1 cellular context compared by ENCODE assay signal in genomic region chr2:46555011-46555410, GRCh38.
TF ChIP-seq lines count a peak whose summit lies in the region.

No MANE protein-coding gene starts in this region.

TF ChIP-seq in HepG2, 621 proteins besides CTCF, POLR2A, EP300 and RAD21:
- TF ChIP-seq, protein P1, sequence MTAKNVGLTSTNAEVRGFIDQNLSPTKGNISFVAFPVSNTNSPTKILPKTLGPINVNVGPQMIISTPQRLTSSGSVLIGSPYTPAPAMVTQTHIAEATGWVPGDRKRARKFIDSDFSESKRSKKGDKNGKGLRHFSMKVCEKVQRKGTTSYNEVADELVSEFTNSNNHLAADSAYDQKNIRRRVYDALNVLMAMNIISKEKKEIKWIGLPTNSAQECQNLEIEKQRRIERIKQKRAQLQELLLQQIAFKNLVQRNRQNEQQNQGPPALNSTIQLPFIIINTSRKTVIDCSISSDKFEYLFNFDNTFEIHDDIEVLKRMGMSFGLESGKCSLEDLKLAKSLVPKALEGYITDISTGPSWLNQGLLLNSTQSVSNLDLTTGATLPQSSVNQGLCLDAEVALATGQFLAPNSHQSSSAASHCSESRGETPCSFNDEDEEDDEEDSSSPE (CRISPR knock-in tag; IDR thresholded peaks at IDR 0.05), result no peak
- TF ChIP-seq KDM2A (CRISPR knock-in tag; IDR thresholded peaks at IDR 0.05; ENCODE audit: borderline replicate concordance, low read depth), result no peak
- TF ChIP-seq HNRNPL (IDR thresholded peaks at IDR 0.05; ENCODE audit: low read depth, low read length), result no peak
- no peak for TF ChIP-seq ZBTB38 (CRISPR knock-in tag; IDR thresholded peaks at IDR 0.05)
- no peak for TF ChIP-seq MEF2D (CRISPR knock-in tag; IDR thresholded peaks at IDR 0.05)
- no peak for TF ChIP-seq ATF1 (CRISPR knock-in tag; IDR thresholded peaks at IDR 0.05)
- TF ChIP-seq XRCC5 (optimal IDR thresholded peaks at IDR 0.05; ENCODE audit: low read length), result peak; percentile 42
- TF ChIP-seq NR2F6 (IDR thresholded peaks at IDR 0.05), result peak; percentile 93
- peak; percentile 89 for TF ChIP-seq NR2F6 (CRISPR knock-in tag; IDR thresholded peaks at IDR 0.05)
- TF ChIP-seq RARA (CRISPR knock-in tag; IDR thresholded peaks at IDR 0.05), result no peak
- no peak for TF ChIP-seq ZNF329 (CRISPR knock-in tag; IDR thresholded peaks at IDR 0.05; ENCODE audit: low read depth)
- TF ChIP-seq STAG1 (CRISPR knock-in tag; IDR thresholded peaks at IDR 0.05), result peak; percentile 27; the same call in 1 of the 2 replicates
- TF ChIP-seq KDM1A (CRISPR knock-in tag; IDR thresholded peaks at IDR 0.05), result no peak
- TF ChIP-seq ZNF841 (CRISPR knock-in tag; IDR thresholded peaks at IDR 0.05; ENCODE audit: borderline replicate concordance), result no peak
- TF ChIP-seq NR2F1 (CRISPR knock-in tag; IDR thresholded peaks at IDR 0.05), result peak; percentile 35 to 62; a peak in 2 of 4 replicates
- TF ChIP-seq ATF7 (IDR thresholded peaks at IDR 0.05), result no peak
- no peak for TF ChIP-seq ATF7 (CRISPR knock-in tag; IDR thresholded peaks at IDR 0.05)
- TF ChIP-seq MED1 (CRISPR knock-in tag; IDR thresholded peaks at IDR 0.05), result no peak
- TF ChIP-seq, protein P2, sequence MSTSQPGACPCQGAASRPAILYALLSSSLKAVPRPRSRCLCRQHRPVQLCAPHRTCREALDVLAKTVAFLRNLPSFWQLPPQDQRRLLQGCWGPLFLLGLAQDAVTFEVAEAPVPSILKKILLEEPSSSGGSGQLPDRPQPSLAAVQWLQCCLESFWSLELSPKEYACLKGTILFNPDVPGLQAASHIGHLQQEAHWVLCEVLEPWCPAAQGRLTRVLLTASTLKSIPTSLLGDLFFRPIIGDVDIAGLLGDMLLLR (CRISPR knock-in tag; IDR thresholded peaks at IDR 0.05), result 0 out of 2 replicates have a peak, but pooled peaks have one; percentile 29
- TF ChIP-seq MATR3 (CRISPR knock-in tag; IDR thresholded peaks at IDR 0.05), result no peak
- no peak for TF ChIP-seq FOXP1 (IDR thresholded peaks at IDR 0.05)
- TF ChIP-seq FOXP1 (CRISPR knock-in tag; IDR thresholded peaks at IDR 0.05), result no peak
- no peak for TF ChIP-seq GRHL1 (CRISPR knock-in tag; conservative IDR thresholded peaks at IDR 0.05)
- TF ChIP-seq NFE2L1 (CRISPR knock-in tag; IDR thresholded peaks at IDR 0.05; ENCODE audit: borderline replicate concordance), result no peak
- peak; percentile 37; the same call in 1 of the 2 replicates for TF ChIP-seq SMC3 (IDR thresholded peaks at IDR 0.05; ENCODE audit: low read length)
- TF ChIP-seq DNMT3B (CRISPR knock-in tag; conservative IDR thresholded peaks at IDR 0.05), result no peak
- TF ChIP-seq MXI1 (IDR thresholded peaks at IDR 0.05; ENCODE audit: borderline replicate concordance, low read depth, low read length), result no peak
- TF ChIP-seq REPIN1 (CRISPR knock-in tag; IDR thresholded peaks at IDR 0.05; ENCODE audit: borderline replicate concordance, low read depth), result no peak
